In genomic region chr11:129695543-129696308, GRCh38 we compare ENCODE assay signal across 8 cellular contexts.
DNase-seq lines count a peak whose midpoint lies in the region; ATAC-seq, FAIRE-seq and TF ChIP-seq lines count a peak whose summit lies in the region.

No MANE protein-coding gene starts in this region.

- WGBS in GM23248 (ENCODE audit: low coverage in 1 of 2, low lambda C conversion rate in 2 of 2, missing lambda C conversion rate in 2 of 2), 2 experiments, result 6 to 7% methylated on average over 21 to 23 of the region's 25 CpGs
- WGBS in GM12878 (ENCODE audit: insufficient coverage, insufficient replicate concordance, low lambda C conversion rate, missing lambda C conversion rate), result 4% methylated on average over 25 of the region's 25 CpGs

- no peaks in the 10 kb centered on the region for H3K9me3 ChIP-seq in GM23248 (ENCODE audit: low read depth)
- H3K9me3 ChIP-seq in Karpas-422 (ENCODE audit: low read length), result no peaks in the 10 kb centered on the region
- no peaks in the 10 kb centered on the region for H3K9me3 ChIP-seq in GM12878 (replicated peaks; ENCODE audit: control insufficient read depth, insufficient read depth, low read length)

- CTCF ChIA-PET in GM12878 (lab: Yijun Ruan, JAX), result interaction anchor here (0.7 to 2.1 kb wide), 9 partner anchors 11 to 1261 kb away, joined by 3 to 8 read pairs (median 3); partner anchors contain the start of gene BARX2

- H3K4me2 ChIP-seq in GM23248 (ENCODE audit: unreplicated experiment) (peak overlapping the region; percentile 53), Karpas-422 (ENCODE audit: low read depth, low read length, poor library complexity, severe bottlenecking) (no peak overlapping the region), GM12878 (ENCODE audit: control insufficient read depth, insufficient read depth) (0 out of 2 replicates have a peak overlapping the region, but pooled peaks have one; percentile 17)

- no peaks in the 10 kb centered on the region for H3K79me2 ChIP-seq in GM23248 (ENCODE audit: insufficient read depth)
- H3K79me2 ChIP-seq in Karpas-422 (ENCODE audit: low read length), result no peaks in the 10 kb centered on the region
- no peaks in the 10 kb centered on the region for H3K79me2 ChIP-seq in GM12878 (ENCODE audit: control insufficient read depth, insufficient read depth, low read length)

- no peaks in the 10 kb centered on the region for H3K36me3 ChIP-seq in GM23248 (ENCODE audit: low read depth)
- no peaks in the 10 kb centered on the region for H3K36me3 ChIP-seq in Karpas-422 (ENCODE audit: insufficient read depth, low read length)
- H3K36me3 ChIP-seq in GM12878 (ENCODE audit: control insufficient read depth in 2 of 2, insufficient read depth in 2 of 2, low read length in 1 of 2), result no peaks in the 10 kb centered on the region
- H3K36me3 ChIP-seq in kidney epithelial cell (ENCODE audit: control insufficient read depth, insufficient read depth, low read length), result no peaks in the 10 kb centered on the region

- no peak overlapping the region for H2AFZ ChIP-seq in GM23248
- H2AFZ ChIP-seq in Karpas-422 (ENCODE audit: low read length), result no peak overlapping the region
- peak overlapping the region; percentile 31 for H2AFZ ChIP-seq in GM12878 (ENCODE audit: control insufficient read depth, low read depth, low read length)

- no TSS peak for BruUV-seq in GM12878 (replicated peaks; lab: Mats Ljungman, UMichigan)

- H3K9ac ChIP-seq in GM23248 (no peak overlapping the region), Karpas-422 (ENCODE audit: low read length) (no peak overlapping the region), GM12878 (ENCODE audit: control insufficient read depth, insufficient read depth, low read length) (no peak overlapping the region)

- in situ Hi-C loops in GM23248 (cut with MboI), result no loop called here
- in situ Hi-C loops in GM12878 (cut with MboI), result no loop called here

- ATAC-seq in GM12878, result peak; percentile 92

- RAD21 ChIA-PET in GM12878 (lab: Charles Lee; ENCODE audit: unreplicated experiment), result interaction anchor here (1.2 kb wide), 1 partner anchor 331 kb away, joined by 3 read pairs; no protein-coding TSS in a partner anchor

- peaks cover 21% of the 10 kb centered on the region for H3K27me3 ChIP-seq in GM23248 (replicated peaks; ENCODE audit: insufficient read depth)
- no peaks in the 10 kb centered on the region for H3K27me3 ChIP-seq in Karpas-422 (ENCODE audit: low read length)
- H3K27me3 ChIP-seq in GM12878 (replicated peaks in 1 of 2; ENCODE audit: control insufficient read depth in 2 of 2, insufficient read depth in 2 of 2, low read length in 1 of 2), result no peaks in the 10 kb centered on the region
- H3K27me3 ChIP-seq in kidney epithelial cell (ENCODE audit: control insufficient read depth, insufficient read depth, low read length), result peaks cover 7% of the 10 kb centered on the region

- H3F3A ChIP-seq in GM23248 (ENCODE audit: insufficient read depth), result no peaks in the 10 kb centered on the region

- H3K27ac ChIP-seq in GM23248 (no peak overlapping the region), Karpas-422 (ENCODE audit: low read length) (no peak overlapping the region), GM12878 (ENCODE audit: control insufficient read depth, insufficient read depth) (no peak overlapping the region)

- peak; percentile 88 for FAIRE-seq in GM12878 (lab: Jason Lieb, UNC)

- DNase-seq in GM03348 (ENCODE audit: low spot score) (peak; percentile 61), GM23248 (peak; percentile 53), Karpas-422 (peak; percentile 65), T-helper 9 cell (peak; percentile 42), GM12878 (ENCODE audit: low read depth, low spot score) (no peak), kidney epithelial cell (ENCODE audit: low read depth) (no peak), NCI-H1048 (lab: John Stamatoyannopoulos, UW) (no peak)
- DNase-seq in stimulated activated CD4-positive, alpha-beta T cell treated with anti-CD3 and anti-CD28 coated beads, Interleukin-2, amount 100 ng/mL, for 48 hours, result peak; percentile 68 to 71

- no peaks in the 10 kb centered on the region for H3K9me2 ChIP-seq in GM23248 (ENCODE audit: insufficient read depth)
- no peaks in the 10 kb centered on the region for H3K9me2 ChIP-seq in Karpas-422 (replicated peaks; ENCODE audit: insufficient read depth, low read length)

- H3K4me3 ChIP-seq in GM23248 (peak overlapping the region; percentile 49; the same call in 1 of the 2 replicates), Karpas-422 (ENCODE audit: low read length) (no peak overlapping the region), GM12878 (no peak overlapping the region), kidney epithelial cell (ENCODE audit: low read depth, low read length) (peak overlapping the region; percentile 1)

- no peak for TF ChIP-seq POLR2A in GM12878 (IDR thresholded peaks at IDR 0.05; ENCODE audit: low read depth, low read length)

- intact Hi-C loops in GM12878 (cut with micrococcal nuclease; ENCODE audit: unreplicated experiment), result loop anchor here (1.0 to 10.0 kb wide), 3 partner anchors 318 to 581 kb away; partner anchors contain the start of gene BARX2

- TF ChIP-seq CTCF in GM12878 (IDR thresholded peaks at IDR 0.05 in 2 of 3, conservative IDR thresholded peaks at IDR 0.05 in 1 of 3; ENCODE audit: control insufficient read depth in 2 of 3, extremely low read depth in 1 of 3, insufficient read depth in 1 of 3, low read depth in 3 of 3, low read length in 3 of 3) (peak; percentile 50 to 77 (median 61)), kidney epithelial cell (IDR thresholded peaks at IDR 0.05; ENCODE audit: insufficient read depth, low read length, poor library complexity, severe bottlenecking) (peak; percentile 82)

- SMC1A ChIA-PET in GM12878 (lab: Charles Lee; ENCODE audit: uncharacterized antibody, unreplicated experiment), result no interaction called here

- no peaks in the 10 kb centered on the region for H4K20me1 ChIP-seq in GM23248 (ENCODE audit: insufficient read depth)
- no peaks in the 10 kb centered on the region for H4K20me1 ChIP-seq in Karpas-422 (ENCODE audit: insufficient read depth, low read depth, low read length)
- H4K20me1 ChIP-seq in GM12878 (ENCODE audit: control insufficient read depth, insufficient read depth), result no peaks in the 10 kb centered on the region

- peak; percentile 36 for TF ChIP-seq RAD21 in GM12878 (IDR thresholded peaks at IDR 0.05; ENCODE audit: insufficient read depth, low read depth, low read length)

- POLR2A ChIA-PET in GM12878 (lab: Charles Lee), result no interaction called here

- no peak for TF ChIP-seq EP300 in GM12878 (IDR thresholded peaks at IDR 0.05; ENCODE audit: borderline replicate concordance in 1 of 2, control insufficient read depth in 1 of 2, low read depth in 2 of 2, low read length in 2 of 2)

- H3K4me1 ChIP-seq in GM23248 (ENCODE audit: insufficient read depth), result no peaks in the 10 kb centered on the region
- H3K4me1 ChIP-seq in Karpas-422 (ENCODE audit: low read length), result no peaks in the 10 kb centered on the region
- 0 out of 2 replicates have a peak, but pooled peaks cover 2% of the 10 kb centered on the region for H3K4me1 ChIP-seq in GM12878 (ENCODE audit: control insufficient read depth, insufficient read depth, low read length)

TF ChIP-seq in GM12878, 131 proteins besides CTCF, POLR2A, EP300 and RAD21:
- peak; percentile 44 for TF ChIP-seq SMC3 (IDR thresholded peaks at IDR 0.05; ENCODE audit: borderline replicate concordance, low read length)
- TF ChIP-seq RB1 (IDR thresholded peaks at IDR 0.05; ENCODE audit: borderline replicate concordance), result peak; percentile 54; the same call in 1 of the 2 replicates
- TF ChIP-seq CEBPB (IDR thresholded peaks at IDR 0.05; ENCODE audit: borderline replicate concordance in 1 of 2, low read depth in 2 of 2, low read length in 2 of 2), result no peak

Comparison
In these comparisons a context has a peak if more than half of its experiments do, and no peak if none do; other contexts are left out.
1. DNase-seq: peak in GM03348 (single experiment), GM23248 (single experiment), Karpas-422 (single experiment), T-helper 9 cell (single experiment) and stimulated activated CD4-positive, alpha-beta T cell treated with anti-CD3 and anti-CD28 coated beads, Interleukin-2, amount 100 ng/mL, for 48 hours (2 of 2); none in GM12878 (single experiment), kidney epithelial cell (single experiment) and NCI-H1048 (single experiment).
2. H3K4me3 ChIP-seq: peak in GM23248 (single experiment) and kidney epithelial cell (single experiment); none in Karpas-422 (single experiment) and GM12878 (single experiment).